In genomic region chr3:46558184-46559029, GRCh38 we compare ENCODE assay signal across 7 cellular contexts. TPM values are rescaled to one million over a fixed set of nuclear protein-coding genes. Genes with fewer than 3 reads are reported as not detected.
DNase-seq lines count a peak whose midpoint lies in the region; ATAC-seq lines count a peak whose summit lies in the region.

No MANE protein-coding gene starts in this region.

- H3K4me1 ChIP-seq in effector memory CD4-positive, alpha-beta T cell (ENCODE audit: control insufficient read depth, insufficient read depth, low read length, poor library complexity, severe bottlenecking), result no peaks in the 10 kb centered on the region

- H3K9me3 ChIP-seq in effector memory CD4-positive, alpha-beta T cell (ENCODE audit: control insufficient read depth, low read length), result no peaks in the 10 kb centered on the region

- ATAC-seq in GM18511 (IDR thresholded peaks at IDR 0.05; ENCODE audit: unreplicated experiment) (peak; percentile 93), HG02943 (IDR thresholded peaks at IDR 0.05; ENCODE audit: low read depth, unreplicated experiment) (peak; percentile 86)

- no peak overlapping the region for H3K27ac ChIP-seq in effector memory CD4-positive, alpha-beta T cell (ENCODE audit: insufficient read depth, low read length, poor library complexity, severe bottlenecking)

- H3K4me3 ChIP-seq in effector memory CD4-positive, alpha-beta T cell (ENCODE audit: insufficient read depth, low read depth, low read length, poor library complexity, severe bottlenecking), result peak overlapping the region; percentile 36

- H3K36me3 ChIP-seq in effector memory CD4-positive, alpha-beta T cell (ENCODE audit: control insufficient read depth, insufficient read depth, low read length), result no peaks in the 10 kb centered on the region

- no peaks in the 10 kb centered on the region for H3K27me3 ChIP-seq in effector memory CD4-positive, alpha-beta T cell (replicated peaks; ENCODE audit: control insufficient read depth, insufficient read depth, low read length, poor library complexity, severe bottlenecking)

- DNase-seq in NCI-H460 (ENCODE audit: extremely low read depth, low read depth) (peak; percentile 88), midbrain (lab: John Stamatoyannopoulos, UW) (peak; percentile 51)
- DNase-seq in activated CD4-positive, alpha-beta T cell treated with anti-CD3 and anti-CD28 coated beads, Interleukin-2, amount 50 U/mL, for 4 hours, result peak; percentile 63 to 64
- peak; percentile 57 to 71 (median 61) for DNase-seq in effector memory CD4-positive, alpha-beta T cell
- DNase-seq in stimulated activated CD8-positive, alpha-beta memory T cell treated with anti-CD3 and anti-CD28 coated beads, Interleukin-4, amount 100 ng/mL, for 4 hours (ENCODE audit: low read depth in 2 of 2, low spot score in 1 of 2), result peak; percentile 19 to 50

RNA-seq across cellular contexts. Expression of gene LRRC2, which starts 7.7 kb away (rescaled TPM):
- total RNA-seq in NCI-H460 (2014; rRNA removed; shearing (Covaris generic)), result not detected in 2 replicates
- not detected in 2 replicates for polyA plus RNA-seq in NCI-H460 (2014; cell fraction: nucleus; rRNA removed)

RNA-seq across cellular contexts. Expression of gene FAM240A, which starts 53.9 kb away (rescaled TPM):
- not detected in 2 replicates for total RNA-seq in NCI-H460 (2014; rRNA removed; shearing (Covaris generic))
- polyA plus RNA-seq in NCI-H460 (2014; cell fraction: nucleus; rRNA removed), result not detected in 2 replicates

Comparison
In these comparisons a context has a peak if more than half of its experiments do, and no peak if none do; other contexts are left out.
1. DNase-seq: peak in every context shown above with its lines; median percentile 88 in NCI-H460; 64 in activated CD4-positive, alpha-beta T cell treated with anti-CD3 and anti-CD28 coated beads, Interleukin-2, amount 50 U/mL, for 4 hours; 61 in effector memory CD4-positive, alpha-beta T cell; 51 in midbrain; 34 in stimulated activated CD8-positive, alpha-beta memory T cell treated with anti-CD3 and anti-CD28 coated beads, Interleukin-4, amount 100 ng/mL, for 4 hours.